ENCODE assay signal across 10 cellular contexts in the genomic region with DNA sequence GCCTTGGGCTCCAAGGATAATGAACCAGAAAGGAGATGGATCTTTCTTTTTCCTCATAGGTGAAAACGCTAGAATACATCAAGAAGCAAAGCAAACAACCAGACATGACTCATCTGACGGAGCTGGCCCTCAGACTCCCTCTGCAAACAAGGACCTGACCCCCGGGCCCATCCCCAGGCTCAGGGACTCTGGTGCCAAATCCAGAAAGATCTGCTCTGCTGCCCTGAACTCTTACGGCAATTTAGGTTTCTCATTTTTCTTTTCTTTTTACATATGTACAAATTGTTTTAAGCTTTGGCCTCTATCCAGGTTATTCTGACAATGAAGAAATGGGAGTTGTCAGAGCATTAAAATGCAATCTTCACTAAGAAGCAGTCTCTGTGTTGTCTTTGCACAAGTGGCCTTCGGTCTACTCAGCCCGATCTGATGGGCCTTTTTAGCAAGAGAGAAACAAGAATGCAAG. TPM values are rescaled to one million over a fixed set of nuclear protein-coding genes. Genes with fewer than 3 reads are reported as not detected.
DNase-seq lines count a peak whose midpoint lies in the region; TF ChIP-seq lines count a peak whose summit lies in the region.
"Had no signal": no experiment of that assay in that cellular context is flagged by ENCODE, and none has a peak within 500 bp of the region (broad histone marks: within the 10 kb centered on the region; RNA-seq: fewer than 3 reads in every experiment).

No MANE protein-coding gene starts in this region.

- no peaks in the 10 kb centered on the region for H3K27me3 ChIP-seq in parathyroid adenoma (ENCODE audit: control insufficient read depth, insufficient read depth, low read length)

- H3K27ac ChIP-seq in parathyroid adenoma, result peak overlapping the region; percentile 89

- peaks cover 63% of the 10 kb centered on the region for H3K4me1 ChIP-seq in parathyroid adenoma

- POLR2A ChIA-PET in HEK293T (lab: Yijun Ruan, JAX), result no interaction called here

- no peaks in the 10 kb centered on the region for H3K9me3 ChIP-seq in parathyroid adenoma (ENCODE audit: control insufficient read depth, low read length)

- peaks cover 25% of the 10 kb centered on the region for H3K4me1 Mint-ChIP-seq in activated T-helper 1 cell treated with anti-CD3 and anti-CD28 coated beads, Interleukin-12 subunit alpha, Interleukin-12 subunit beta, Interleukin-2, Interleukin-4 antibody, amounts not matched to agents 30 ng/mL and 10 ng/mL and 1 ng/mL, durations not matched to agents 14 hours and 24 hours and 36 hours (ENCODE audit: low read depth)

- no peak overlapping the region for H3K27ac Mint-ChIP-seq in activated T-helper 1 cell treated with anti-CD3 and anti-CD28 coated beads, Interleukin-12 subunit alpha, Interleukin-12 subunit beta, Interleukin-2, Interleukin-4 antibody, amounts not matched to agents 30 ng/mL and 10 ng/mL and 1 ng/mL, durations not matched to agents 14 hours and 24 hours and 36 hours

- TF ChIP-seq CTCF in epithelial cell of esophagus (IDR thresholded peaks at IDR 0.05; ENCODE audit: insufficient read depth, low read depth, low read length, missing control alignments), result no peak
- TF ChIP-seq CTCF in parathyroid adenoma (IDR thresholded peaks at IDR 0.05), result no peak

- H3K36me3 ChIP-seq in parathyroid adenoma (ENCODE audit: control insufficient read depth, insufficient read depth, low read length), result no peaks in the 10 kb centered on the region

- no peaks in the 10 kb centered on the region for H3K9me3 Mint-ChIP-seq in activated T-helper 1 cell treated with anti-CD3 and anti-CD28 coated beads, Interleukin-12 subunit alpha, Interleukin-12 subunit beta, Interleukin-2, Interleukin-4 antibody, amounts not matched to agents 30 ng/mL and 10 ng/mL and 1 ng/mL, durations not matched to agents 14 hours and 24 hours and 36 hours

- no peak overlapping the region for H3K4me3 Mint-ChIP-seq in activated T-helper 1 cell treated with anti-CD3 and anti-CD28 coated beads, Interleukin-12 subunit alpha, Interleukin-12 subunit beta, Interleukin-2, Interleukin-4 antibody, amounts not matched to agents 30 ng/mL and 10 ng/mL and 1 ng/mL, durations not matched to agents 14 hours and 24 hours and 36 hours

- DNase-seq in COLO668 (lab: John Stamatoyannopoulos, UW; ENCODE audit: unreplicated experiment) (peak; percentile 57), NCI-H2029 (lab: John Stamatoyannopoulos, UW) (peak; percentile 78), epithelial cell of esophagus (ENCODE audit: low read depth) (peak; percentile 71), HEK293T (ENCODE audit: extremely low spot score) (no peak), NCI-H82 (lab: John Stamatoyannopoulos, UW) (no peak)
- no peak for DNase-seq in stimulated activated naive CD4-positive, alpha-beta T cell (lab: John Stamatoyannopoulos, UW)
- DNase-seq in activated T-helper 1 cell treated with anti-CD3 and anti-CD28 coated beads, Interleukin-12 subunit alpha, Interleukin-12 subunit beta, Interleukin-2, Interleukin-4 antibody, amounts not matched to agents 30 ng/mL and 10 ng/mL and 1 ng/mL, durations not matched to agents 14 hours and 24 hours and 36 hours (ENCODE audit: low spot score), result no peak
- DNase-seq: NCI-H2171; stimulated activated naive CD4-positive, alpha-beta T cell treated with Interleukin-2 at 50 U/mL for 16 hours had no signal

- H3K9ac ChIP-seq in parathyroid adenoma, result no peak overlapping the region

- H3K4me3 ChIP-seq in epithelial cell of esophagus (ENCODE audit: low read length) (no peak overlapping the region), parathyroid adenoma (ENCODE audit: low read depth, low read length) (no peak overlapping the region)

- H3K36me3 Mint-ChIP-seq in activated T-helper 1 cell treated with anti-CD3 and anti-CD28 coated beads, Interleukin-12 subunit alpha, Interleukin-12 subunit beta, Interleukin-2, Interleukin-4 antibody, amounts not matched to agents 30 ng/mL and 10 ng/mL and 1 ng/mL, durations not matched to agents 14 hours and 24 hours and 36 hours (ENCODE audit: low read depth), result peaks cover 35% of the 10 kb centered on the region

- no peak overlapping the region for H3K4me2 ChIP-seq in parathyroid adenoma (ENCODE audit: low read length)

- H3K27me3 Mint-ChIP-seq in activated T-helper 1 cell treated with anti-CD3 and anti-CD28 coated beads, Interleukin-12 subunit alpha, Interleukin-12 subunit beta, Interleukin-2, Interleukin-4 antibody, amounts not matched to agents 30 ng/mL and 10 ng/mL and 1 ng/mL, durations not matched to agents 14 hours and 24 hours and 36 hours (ENCODE audit: insufficient read depth), result no peaks in the 10 kb centered on the region

- H2AFZ ChIP-seq in parathyroid adenoma, result no peak overlapping the region

- H3K79me2 ChIP-seq in parathyroid adenoma, result peaks cover 3% of the 10 kb centered on the region

- intact Hi-C loops in activated T-helper 1 cell treated with anti-CD3 and anti-CD28 coated beads, Interleukin-12 subunit alpha, Interleukin-12 subunit beta, Interleukin-2, Interleukin-4 antibody, amounts not matched to agents 30 ng/mL and 10 ng/mL and 1 ng/mL, durations not matched to agents 14 hours and 24 hours and 36 hours (cut with micrococcal nuclease), result no loop called here

- CTCF ChIA-PET in HEK293T (lab: Yijun Ruan, JAX), result no interaction called here

TF ChIP-seq in HEK293T, 16 proteins besides CTCF, POLR2A, EP300 and RAD21:
- TF ChIP-seq SUZ12 (IDR thresholded peaks at IDR 0.05), result no peak
- no peak for TF ChIP-seq SP1 (IDR thresholded peaks at IDR 0.05)
- TF ChIP-seq L3MBTL2 (conservative IDR thresholded peaks at IDR 0.05), result no peak
- no peak for TF ChIP-seq ELF4 (IDR thresholded peaks at IDR 0.05)
- TF ChIP-seq NFRKB (IDR thresholded peaks at IDR 0.05), result no peak
- no peak for TF ChIP-seq ARNT (IDR thresholded peaks at IDR 0.05)
- TF ChIP-seq FOXA1 (IDR thresholded peaks at IDR 0.05), result no peak

RNA-seq across cellular contexts. Expression of a gene that starts 17.7 kb away (rescaled TPM):
- total RNA-seq in activated T-helper 1 cell treated with anti-CD3 and anti-CD28 coated beads, Interleukin-12 subunit alpha, Interleukin-12 subunit beta, Interleukin-2, Interleukin-4 antibody, amounts not matched to agents 30 ng/mL and 10 ng/mL and 1 ng/mL, durations not matched to agents 14 hours and 24 hours and 36 hours, result 35.3 and 36.0 TPM in 2 replicates

RNA-seq across cellular contexts. Expression of a gene that starts 17.7 kb away (rescaled TPM):
- total RNA-seq in activated T-helper 1 cell treated with anti-CD3 and anti-CD28 coated beads, Interleukin-12 subunit alpha, Interleukin-12 subunit beta, Interleukin-2, Interleukin-4 antibody, amounts not matched to agents 30 ng/mL and 10 ng/mL and 1 ng/mL, durations not matched to agents 14 hours and 24 hours and 36 hours, result 1.1 and 2.0 TPM in 2 replicates

Comparison
In these comparisons a context has a peak if more than half of its experiments do, and no peak if none do; other contexts are left out.
1. DNase-seq: peak in COLO668 (single experiment), NCI-H2029 (single experiment) and epithelial cell of esophagus (single experiment); none in HEK293T (single experiment), stimulated activated naive CD4-positive, alpha-beta T cell (0 of 6), NCI-H82 (single experiment) and activated T-helper 1 cell treated with anti-CD3 and anti-CD28 coated beads, Interleukin-12 subunit alpha, Interleukin-12 subunit beta, Interleukin-2, Interleukin-4 antibody, amounts not matched to agents 30 ng/mL and 10 ng/mL and 1 ng/mL, durations not matched to agents 14 hours and 24 hours and 36 hours (single experiment).